8 cellular contexts compared by ENCODE assay signal in genomic region chr1:112713466-112714312, GRCh38. TPM values are rescaled to one million over a fixed set of nuclear protein-coding genes. Genes with fewer than 3 reads are reported as not detected.
DNase-seq lines count a peak whose midpoint lies in the region; ATAC-seq and TF ChIP-seq lines count a peak whose summit lies in the region.

No MANE protein-coding gene starts in this region.

- no peak for ATAC-seq in CD4-positive, alpha-beta T cell (ENCODE audit: poor library complexity)
- peak; percentile 0; the same call in 2 of the 3 replicates for ATAC-seq in GM23338

- peak overlapping the region; percentile 81 for H3K4me3 Mint-ChIP-seq in CD4-positive, alpha-beta T cell
- peak overlapping the region; percentile 87 for H3K4me3 Mint-ChIP-seq in GM23338

- peak overlapping the region; percentile 96; the same call in 1 of the 2 replicates for H2AFZ ChIP-seq in GM23338
- no peak overlapping the region for H2AFZ ChIP-seq in SU-DHL-6 (ENCODE audit: low read depth, low read length, severe bottlenecking)
- peak overlapping the region; percentile 34 for H2AFZ ChIP-seq in hepatocyte
- H2AFZ ChIP-seq in smooth muscle cell (ENCODE audit: low read depth): peak overlapping the region; percentile 79

- H3K9me2 ChIP-seq in GM23338 (ENCODE audit: insufficient read depth) (no peaks in the 10 kb centered on the region), SU-DHL-6 (replicated peaks; ENCODE audit: insufficient read depth, low read length) (no peaks in the 10 kb centered on the region), hepatocyte (replicated peaks; ENCODE audit: insufficient read depth) (no peaks in the 10 kb centered on the region)

- no peaks in the 10 kb centered on the region for H3K9me3 Mint-ChIP-seq in CD4-positive, alpha-beta T cell
- no peaks in the 10 kb centered on the region for H3K9me3 Mint-ChIP-seq in GM23338

- H3K27ac ChIP-seq in CD4-positive, alpha-beta T cell (ENCODE audit: low read depth, low read length): no peak overlapping the region
- H3K27ac ChIP-seq in GM23338 (ENCODE audit: low read depth): no peak overlapping the region
- no peak overlapping the region for H3K27ac ChIP-seq in SU-DHL-6 (ENCODE audit: low read depth, low read length)
- H3K27ac ChIP-seq in hepatocyte: no peak overlapping the region
- no peak overlapping the region for H3K27ac ChIP-seq in smooth muscle cell (ENCODE audit: low read depth)

- no peak overlapping the region for H3K27ac Mint-ChIP-seq in CD4-positive, alpha-beta T cell
- H3K27ac Mint-ChIP-seq in GM23338: no peak overlapping the region

- no peak overlapping the region for H3K9ac ChIP-seq in SU-DHL-6 (ENCODE audit: low read length)
- no peak overlapping the region for H3K9ac ChIP-seq in smooth muscle cell (ENCODE audit: low read depth)

- DNase-seq in CD4-positive, alpha-beta T cell: no peak
- peak; percentile 58 for DNase-seq in GM23338 (ENCODE audit: low spot score)
- DNase-seq in hepatocyte (ENCODE audit: low spot score): no peak
- no peak for DNase-seq in smooth muscle cell (lab: John Stamatoyannopoulos, UW; ENCODE audit: unreplicated experiment)
- DNase-seq in hippocampal formation (lab: John Stamatoyannopoulos, UW): no peak
- no peak for DNase-seq in NCI-H2171 (lab: John Stamatoyannopoulos, UW)
- DNase-seq in activated naive CD4-positive, alpha-beta T cell treated with anti-CD3 and anti-CD28 coated beads, Interleukin-2, amount 50 U/mL, for 16 hours: no peak

- H3K36me3 ChIP-seq in GM23338 (ENCODE audit: insufficient read depth) (no peaks in the 10 kb centered on the region; the same call in 1 of the 2 replicates), SU-DHL-6 (ENCODE audit: low read length) (no peaks in the 10 kb centered on the region), hepatocyte (replicated peaks; ENCODE audit: insufficient read depth, low read depth) (no peaks in the 10 kb centered on the region), smooth muscle cell (ENCODE audit: low read depth) (no peaks in the 10 kb centered on the region)

- intact Hi-C loops in CD4-positive, alpha-beta T cell (cut with DNase I, micrococcal nuclease): loop anchor here in 1 of 2 experiments (10.0 kb wide), 1 partner anchor 1101 kb away; the partner anchor contains the start of gene RSBN1

- H3K4me1 Mint-ChIP-seq in CD4-positive, alpha-beta T cell (ENCODE audit: low read depth): peaks cover 23% of the 10 kb centered on the region
- H3K4me1 Mint-ChIP-seq in GM23338: peaks cover 48% of the 10 kb centered on the region

- no peaks in the 10 kb centered on the region for H3K79me2 ChIP-seq in GM23338 (replicated peaks; ENCODE audit: insufficient read depth)
- no peaks in the 10 kb centered on the region for H3K79me2 ChIP-seq in SU-DHL-6 (ENCODE audit: insufficient read depth, low read length)
- H3K79me2 ChIP-seq in hepatocyte: no peaks in the 10 kb centered on the region
- H3K79me2 ChIP-seq in smooth muscle cell (ENCODE audit: low read depth): no peaks in the 10 kb centered on the region

- peaks cover 20% of the 10 kb centered on the region for H3K27me3 Mint-ChIP-seq in CD4-positive, alpha-beta T cell
- peaks cover 44% of the 10 kb centered on the region for H3K27me3 Mint-ChIP-seq in GM23338 (ENCODE audit: insufficient read depth, low read depth, poor library complexity)

- H3K36me3 Mint-ChIP-seq in CD4-positive, alpha-beta T cell (ENCODE audit: low read depth): no peaks in the 10 kb centered on the region
- peaks cover 12% of the 10 kb centered on the region; the same call in 2 of the 3 replicates for H3K36me3 Mint-ChIP-seq in GM23338 (ENCODE audit: low read depth)

- H3K4me1 ChIP-seq in GM23338 (ENCODE audit: insufficient read depth): peaks cover 27% of the 10 kb centered on the region
- H3K4me1 ChIP-seq in hepatocyte (ENCODE audit: insufficient read depth): peaks cover 11% of the 10 kb centered on the region
- peaks cover 11% of the 10 kb centered on the region for H3K4me1 ChIP-seq in smooth muscle cell (ENCODE audit: low read depth)

- H3K4me3 ChIP-seq in GM23338 (peak overlapping the region; percentile 95), SU-DHL-6 (ENCODE audit: insufficient read depth, low read length, poor library complexity, severe bottlenecking) (no peak overlapping the region), hepatocyte (peak overlapping the region; percentile 57), smooth muscle cell (peak overlapping the region; percentile 61)

- POLR2A ChIA-PET in CD4-positive, alpha-beta T cell (lab: Charles Lee): interaction anchor here (3.3 to 3.6 kb wide), 3 partner anchors 10 to 95 kb away, joined by 34 to 46 read pairs (median 41); partner anchors contain the start of genes CAPZA1, MOV10 and ST7L

- no peak for TF ChIP-seq CTCF in CD4-positive, alpha-beta T cell (IDR thresholded peaks at IDR 0.05)
- TF ChIP-seq CTCF in GM23338 (conservative IDR thresholded peaks at IDR 0.05; ENCODE audit: low read depth in 2 of 2): no peak
- no peak for TF ChIP-seq CTCF in SU-DHL-6 (IDR thresholded peaks at IDR 0.05; ENCODE audit: insufficient read depth, low read length, poor library complexity, severe bottlenecking)
- no peak for TF ChIP-seq CTCF in hepatocyte (IDR thresholded peaks at IDR 0.05; ENCODE audit: poor library complexity)
- TF ChIP-seq CTCF in smooth muscle cell (IDR thresholded peaks at IDR 0.05; ENCODE audit: borderline replicate concordance, insufficient read depth, poor library complexity, severe bottlenecking): no peak

- CTCF ChIA-PET in CD4-positive, alpha-beta T cell (lab: Charles Lee): no interaction called here

- peaks cover 8% of the 10 kb centered on the region for H3K27me3 ChIP-seq in CD4-positive, alpha-beta T cell (ENCODE audit: control insufficient read depth, insufficient read depth, low read length)
- H3K27me3 ChIP-seq in GM23338 (ENCODE audit: insufficient read depth): peaks cover 31% of the 10 kb centered on the region
- no peaks in the 10 kb centered on the region for H3K27me3 ChIP-seq in SU-DHL-6 (ENCODE audit: low read length)
- H3K27me3 ChIP-seq in hepatocyte: no peaks in the 10 kb centered on the region
- no peaks in the 10 kb centered on the region for H3K27me3 ChIP-seq in smooth muscle cell (ENCODE audit: low read depth)

- no peaks in the 10 kb centered on the region; the same call in 1 of the 2 replicates for H4K20me1 ChIP-seq in GM23338 (replicated peaks; ENCODE audit: insufficient read depth)
- no peaks in the 10 kb centered on the region for H4K20me1 ChIP-seq in SU-DHL-6 (ENCODE audit: low read depth, low read length)
- H4K20me1 ChIP-seq in hepatocyte (ENCODE audit: insufficient read depth, poor library complexity, severe bottlenecking): no peaks in the 10 kb centered on the region
- no peaks in the 10 kb centered on the region for H4K20me1 ChIP-seq in smooth muscle cell (ENCODE audit: low read depth)

- no peaks in the 10 kb centered on the region for H3K9me3 ChIP-seq in CD4-positive, alpha-beta T cell (ENCODE audit: control insufficient read depth, low read length)
- H3K9me3 ChIP-seq in SU-DHL-6 (ENCODE audit: insufficient read depth, low read length) (no peaks in the 10 kb centered on the region), hepatocyte (ENCODE audit: low read depth) (no peaks in the 10 kb centered on the region), smooth muscle cell (replicated peaks; ENCODE audit: low read depth) (no peaks in the 10 kb centered on the region)

- H3K4me2 ChIP-seq in GM23338 (peak overlapping the region; percentile 99), SU-DHL-6 (ENCODE audit: low read depth, low read length, poor library complexity, severe bottlenecking) (peak overlapping the region; percentile 67), hepatocyte (peak overlapping the region; percentile 99), smooth muscle cell (peak overlapping the region; percentile 87)

- WGBS in hepatocyte (ENCODE audit: low lambda C conversion rate, missing lambda C conversion rate): 44% methylated on average over 14 of the region's 14 CpGs
- 47% methylated on average over 14 of the region's 14 CpGs for WGBS in smooth muscle cell (ENCODE audit: low lambda C conversion rate)

- H3F3A ChIP-seq in GM23338 (replicated peaks; ENCODE audit: low read depth): peaks cover 7% of the 10 kb centered on the region
- H3F3A ChIP-seq in SU-DHL-6 (ENCODE audit: insufficient read depth): peaks cover 11% of the 10 kb centered on the region; the same call in 1 of the 2 replicates
- H3F3A ChIP-seq in smooth muscle cell (ENCODE audit: low read depth): no peaks in the 10 kb centered on the region

TF ChIP-seq in GM23338, 12 proteins besides CTCF, POLR2A, EP300 and RAD21:
- TF ChIP-seq ZNF114 (CRISPR knock-in tag; IDR thresholded peaks at IDR 0.05): no peak
- no peak for TF ChIP-seq ZNF331 (CRISPR knock-in tag; IDR thresholded peaks at IDR 0.05; ENCODE audit: low read depth)

RNA-seq across cellular contexts. Expression of gene PPM1J, which starts 1.4 kb away (rescaled TPM):
- under 1 TPM; 0.39 to 0.49 TPM for total RNA-seq in CD4-positive, alpha-beta T cell
- 12.7 and 22.4 TPM in 2 replicates for total RNA-seq in GM23338 (2014; rRNA removed; shearing (Covaris generic))
- 17.9 and 19.0 TPM in 2 replicates for polyA plus RNA-seq in GM23338 (2016; fragmentation: Nextera tagmentation; extraction: Ambion mirVana)
- total RNA-seq in hepatocyte: 0.72 and 0.93 TPM in 2 replicates
- 1.8 and 1.9 TPM in 2 replicates for polyA plus RNA-seq in hepatocyte
- total RNA-seq in smooth muscle cell: 0.40 and 1.2 TPM in 2 replicates
- 4.7 and 5.2 TPM in 2 replicates for polyA plus RNA-seq in smooth muscle cell

RNA-seq across cellular contexts. Expression of gene RHOC, which starts 6.8 kb away (rescaled TPM):
- 10 to 100 TPM; 11.9 to 12.7 TPM for total RNA-seq in CD4-positive, alpha-beta T cell
- total RNA-seq in GM23338 (2014; rRNA removed; shearing (Covaris generic)): 51.3 and 65.4 TPM in 2 replicates
- 73.5 and 76.7 TPM in 2 replicates for polyA plus RNA-seq in GM23338 (2016; fragmentation: Nextera tagmentation; extraction: Ambion mirVana)
- 340 and 354 TPM in 2 replicates for total RNA-seq in hepatocyte
- 610 and 612 TPM in 2 replicates for polyA plus RNA-seq in hepatocyte
- 270 and 303 TPM in 2 replicates for total RNA-seq in smooth muscle cell
- polyA plus RNA-seq in smooth muscle cell: 518 and 596 TPM in 2 replicates

RNA-seq across cellular contexts. Expression of gene MOV10, which starts 39.2 kb away (rescaled TPM):
- total RNA-seq in CD4-positive, alpha-beta T cell: 10 to 100 TPM; 80.6 to 89.3 TPM
- total RNA-seq in GM23338 (2014; rRNA removed; shearing (Covaris generic)): 56.8 and 77.6 TPM in 2 replicates
- polyA plus RNA-seq in GM23338 (2016; fragmentation: Nextera tagmentation; extraction: Ambion mirVana) (52.4 and 53.6 TPM in 2 replicates), hepatocyte (133 and 135 TPM in 2 replicates), smooth muscle cell (56.8 and 60.6 TPM in 2 replicates)
- total RNA-seq in hepatocyte (87.7 and 98.2 TPM in 2 replicates), smooth muscle cell (36.9 and 40.4 TPM in 2 replicates)
